Comparison of ENCODE assay signal across 23 cellular contexts in the genomic region with DNA sequence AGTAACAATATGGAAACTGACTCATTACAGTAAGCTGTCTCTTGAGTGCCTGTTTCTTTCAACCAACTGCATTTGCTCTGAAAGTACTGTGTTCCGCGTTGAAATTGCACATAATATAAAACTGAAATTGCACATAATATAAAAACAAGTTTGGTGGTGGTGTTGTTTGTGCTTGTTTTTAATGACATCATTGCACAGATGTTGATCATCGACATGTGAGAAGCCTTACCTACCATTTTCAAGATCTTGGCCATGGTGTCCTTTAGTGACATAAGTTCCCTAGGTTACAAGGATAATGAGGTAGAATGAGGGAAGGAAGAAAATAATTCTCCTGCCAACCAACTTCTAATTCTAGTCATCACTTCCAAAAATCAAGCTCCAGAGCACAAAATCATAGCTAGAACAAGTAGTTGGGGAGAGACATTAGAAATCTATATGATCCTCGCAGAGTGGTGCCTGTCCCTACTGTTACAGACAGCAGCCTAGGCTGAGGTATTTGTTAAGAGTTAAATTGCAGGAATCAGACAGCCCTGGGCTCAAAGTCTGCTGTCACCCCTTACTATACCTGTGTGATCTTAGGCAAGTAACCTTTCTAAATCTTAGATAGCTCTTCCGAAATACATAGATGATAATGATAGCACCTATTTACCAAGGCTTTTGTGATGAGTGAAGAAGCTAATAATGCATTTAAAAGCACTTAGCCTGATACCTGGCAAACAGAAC. TPM values are rescaled to one million over a fixed set of nuclear protein-coding genes. Genes with fewer than 3 reads are reported as not detected.
DNase-seq lines count a peak whose midpoint lies in the region; ATAC-seq, FAIRE-seq and TF ChIP-seq lines count a peak whose summit lies in the region.
"Had no signal": no experiment of that assay in that cellular context is flagged by ENCODE, and none has a peak within 500 bp of the region (broad histone marks: within the 10 kb centered on the region; RNA-seq: fewer than 3 reads in every experiment).

No MANE protein-coding gene starts in this region.

- ATAC-seq in HepG2 (peak; percentile 78), right lobe of liver (no peak), WTC11 (peak; percentile 69)
- ATAC-seq: PC-3, T-helper 17 cell had no signal

- H3K27ac ChIP-seq in HepG2 (ENCODE audit: extremely low read length, insufficient read depth, low read length) (no peak overlapping the region), right lobe of liver (no peak overlapping the region), left ventricle myocardium inferior (replicated peaks) (no peak overlapping the region)
- H3K27ac ChIP-seq: GM23248 had no signal

- no peaks in the 10 kb centered on the region for H3K9me3 Mint-ChIP-seq in WTC11
- H3K9me3 Mint-ChIP-seq: H9, HFFc6 had no signal

- TF ChIP-seq EP300 in HepG2 (IDR thresholded peaks at IDR 0.05; ENCODE audit: low read depth in 2 of 2, low read length in 2 of 2) (no peak), HepG2 (CRISPR knock-in tag; IDR thresholded peaks at IDR 0.05; ENCODE audit: borderline replicate concordance) (no peak)

- TF ChIP-seq RAD21 in HepG2 (CRISPR knock-in tag; IDR thresholded peaks at IDR 0.05), result no peak

- peaks cover 51% of the 10 kb centered on the region for H3K79me2 ChIP-seq in HepG2 (ENCODE audit: insufficient read depth, low read length)

- no peaks in the 10 kb centered on the region for H3K27me3 Mint-ChIP-seq in WTC11 (ENCODE audit: low read depth)

- POLR2A ChIA-PET in HepG2 (lab: Yijun Ruan, JAX), result interaction anchor here (0.8 kb wide), 1 partner anchor 17 kb away, joined by 3 read pairs; no protein-coding TSS in a partner anchor
- POLR2A ChIA-PET in WTC11 (lab: Charles Lee), result no interaction called here

- CTCF ChIA-PET in HepG2 (lab: Yijun Ruan, JAX; ENCODE audit: low intra/inter-chr PET ratio, low total read pairs), result no interaction called here
- CTCF ChIA-PET in WTC11 (lab: Charles Lee), result interaction anchor here (0.6 kb wide), 1 partner anchor 45 kb away, joined by 5 read pairs; no protein-coding TSS in a partner anchor

- no peak overlapping the region for H3K27ac Mint-ChIP-seq in WTC11
- H3K27ac Mint-ChIP-seq: HFFc6, T-helper 17 cell had no signal

- no peak for FAIRE-seq in HepG2 (lab: Jason Lieb, UNC)
- FAIRE-seq: G401.6, HTR-8/SVneo had no signal

- WGBS in HepG2 (ENCODE audit: low lambda C conversion rate), result 79% methylated on average over 5 of the region's 5 CpGs
- 90% methylated on average over 5 of the region's 5 CpGs for WGBS in right lobe of liver (ENCODE audit: insufficient coverage, low coverage, low lambda C conversion rate, missing lambda C conversion rate)

- no peak overlapping the region for H3K4me3 ChIP-seq in HepG2 (replicated peaks in 1 of 3; ENCODE audit: insufficient read depth in 1 of 3, low read depth in 2 of 3, low read length in 3 of 3)
- no peak overlapping the region for H3K4me3 ChIP-seq in right lobe of liver
- no peak overlapping the region for H3K4me3 ChIP-seq in left ventricle myocardium inferior
- H3K4me3 ChIP-seq: GM23248, MG63 had no signal

- no peaks in the 10 kb centered on the region for H3K36me3 ChIP-seq in HepG2 (replicated peaks in 1 of 2; ENCODE audit: control insufficient read depth in 1 of 2, insufficient read depth in 2 of 2, low read length in 2 of 2)
- H3K36me3 ChIP-seq in right lobe of liver, result no peaks in the 10 kb centered on the region
- H3K36me3 ChIP-seq in left ventricle myocardium inferior, result no peaks in the 10 kb centered on the region
- H3K36me3 ChIP-seq: MG63 had no signal

- H3K36me3 Mint-ChIP-seq in WTC11, result no peaks in the 10 kb centered on the region

- H3K9me3 ChIP-seq in HepG2 (ENCODE audit: low read length), result no peaks in the 10 kb centered on the region
- no peaks in the 10 kb centered on the region for H3K9me3 ChIP-seq in right lobe of liver
- peaks cover 2% of the 10 kb centered on the region for H3K9me3 ChIP-seq in left ventricle myocardium inferior (replicated peaks)
- H3K9me3 ChIP-seq: MG63, SK-N-SH had no signal

- H3K4me1 Mint-ChIP-seq in WTC11, result peaks cover 28% of the 10 kb centered on the region
- H3K4me1 Mint-ChIP-seq: T-helper 17 cell had no signal

- DNase-seq in NCI-H1105 treated with DMSO at 0.1 percent for 48 hours (lab: John Stamatoyannopoulos, UW), result peak; percentile 22
- DNase-seq in NCI-H1105 (lab: John Stamatoyannopoulos, UW), result no peak
- peak; percentile 23 for DNase-seq in HepG2 (ENCODE audit: low spot score)
- no peak for DNase-seq in right lobe of liver
- DNase-seq in WTC11 (ENCODE audit: low spot score), result no peak
- DNase-seq in A172 (ENCODE audit: low spot score), result no peak
- no peak for DNase-seq in left ventricle myocardium inferior
- DNase-seq in SW 1271 (lab: John Stamatoyannopoulos, UW), result no peak
- DNase-seq: 8988T; Calu3; GM23248; H9; HFFc6; KG1; MG63; NCI-H2029 treated with DMSO at 0.1 percent for 48 hours; NCI-H526 treated with DMSO at 0.1 percent for 48 hours; NK-92 treated with Interleukin-12 subunit alpha and Interleukin-12 subunit beta, amount 100 ng/mL, for 24 hours; PC-3; SK-N-SH; T-helper 17 cell had no signal

- intact Hi-C loops in HepG2 (cut with micrococcal nuclease; ENCODE audit: unreplicated experiment), result no loop called here
- intact Hi-C loops in right lobe of liver (cut with DNase I), result no loop called here
- intact Hi-C loops in left ventricle myocardium inferior (cut with micrococcal nuclease), result no loop called here

- in situ Hi-C loops in HepG2 (cut with HindIII; ENCODE audit: extremely low pct_ligation_motif_present, low pct_unique_long_range_greater_than_20kb), result no loop called here

- H3K9ac ChIP-seq in HepG2 (ENCODE audit: insufficient read depth, low read depth, low read length), result no peak overlapping the region
- H3K9ac ChIP-seq: GM23248, SK-N-SH had no signal

- no peak overlapping the region for H2AFZ ChIP-seq in HepG2 (ENCODE audit: low read length)
- H2AFZ ChIP-seq: GM23248 had no signal

- H4K20me1 ChIP-seq in HepG2 (ENCODE audit: insufficient read depth, low read length), result peaks cover 8% of the 10 kb centered on the region

- TF ChIP-seq POLR2A in HepG2 (IDR thresholded peaks at IDR 0.05; ENCODE audit: insufficient read depth in 1 of 2, low read depth in 2 of 2, low read length in 2 of 2) (no peak), right lobe of liver (IDR thresholded peaks at IDR 0.05) (no peak)

- no peak for TF ChIP-seq CTCF in HepG2 (CRISPR knock-in tag; IDR thresholded peaks at IDR 0.05)
- TF ChIP-seq CTCF in right lobe of liver (IDR thresholded peaks at IDR 0.05), result no peak
- TF ChIP-seq CTCF in WTC11 (IDR thresholded peaks at IDR 0.05), result no peak
- TF ChIP-seq CTCF in left ventricle myocardium inferior (IDR thresholded peaks at IDR 0.05; ENCODE audit: borderline replicate concordance), result no peak

- no peak overlapping the region for H3K4me2 ChIP-seq in HepG2 (ENCODE audit: low read depth, low read length)
- H3K4me2 ChIP-seq: SK-N-SH had no signal

- H3K27me3 ChIP-seq in HepG2 (ENCODE audit: control insufficient read depth in 1 of 2, insufficient read depth in 2 of 2, low read length in 2 of 2) (no peaks in the 10 kb centered on the region), right lobe of liver (no peaks in the 10 kb centered on the region), left ventricle myocardium inferior (ENCODE audit: low read depth) (no peaks in the 10 kb centered on the region)
- H3K27me3 ChIP-seq: MG63 had no signal

- BruUV-seq in HepG2 (replicated peaks; lab: Mats Ljungman, UMichigan), result no TSS peak

- no peak overlapping the region for H3K4me3 Mint-ChIP-seq in WTC11
- H3K4me3 Mint-ChIP-seq: H9, HFFc6, T-helper 17 cell had no signal

- peaks cover 39% of the 10 kb centered on the region for H3K4me1 ChIP-seq in HepG2 (ENCODE audit: insufficient read depth, low read length)
- H3K4me1 ChIP-seq in right lobe of liver, result no peaks in the 10 kb centered on the region
- H3K4me1 ChIP-seq in left ventricle myocardium inferior, result peaks cover 56% of the 10 kb centered on the region

RNA-seq across cellular contexts. Expression of gene DOCK4, which starts 29.3 kb away (rescaled TPM):
- 13.5 and 19.1 TPM in 2 replicates for total RNA-seq in HepG2 (2016; rRNA removed; fragmentation: Illumina TruSeq; extraction: Trizol)
- total RNA-seq in HepG2 (2016; cell fraction: cytosol; rRNA removed; fragmentation: Illumina TruSeq; extraction: Trizol; ENCODE audit: low read depth), result 6.3 and 6.4 TPM in 2 replicates
- 14.2 and 17.5 TPM in 2 replicates for total RNA-seq in HepG2 (2016; cell fraction: insoluble cytoplasmic fraction; rRNA removed; fragmentation: Illumina TruSeq; extraction: Trizol)
- total RNA-seq in HepG2 (2016; cell fraction: membrane; rRNA removed; fragmentation: Illumina TruSeq; extraction: Trizol), result 4.5 and 6.0 TPM in 2 replicates
- 45.8 and 53.4 TPM in 2 replicates for total RNA-seq in HepG2 (2016; cell fraction: nucleus; rRNA removed; fragmentation: Illumina TruSeq; extraction: Trizol)
- polyA plus RNA-seq in HepG2 (2011; rRNA removed), result 16.2 and 17.4 TPM in 2 replicates
- 9.8 and 10.6 TPM in 2 replicates for polyA plus RNA-seq in HepG2 (2011; cell fraction: cytosol; rRNA removed)
- polyA plus RNA-seq in HepG2 (2011; cell fraction: nucleus; rRNA removed), result 23.1 and 29.8 TPM in 2 replicates
- polyA plus RNA-seq in HepG2 (2012), result 12.9 and 13.0 TPM in 2 replicates
- 0.15 and 0.33 TPM in 2 replicates for polyA plus RNA-seq in HepG2 (2016; cell fraction: cytosol; fragmentation: Illumina TruSeq; extraction: Trizol; ENCODE audit: low read depth)
- 6.8 TPM in 2 replicates for polyA plus RNA-seq in HepG2 (2016; cell fraction: insoluble cytoplasmic fraction; fragmentation: Illumina TruSeq; extraction: Trizol; ENCODE audit: low read depth)
- 0.62 and 0.66 TPM in 2 replicates for polyA plus RNA-seq in HepG2 (2016; cell fraction: membrane; fragmentation: Illumina TruSeq; extraction: Trizol; ENCODE audit: low read depth)
- polyA plus RNA-seq in HepG2 (2016; cell fraction: nucleus; fragmentation: Illumina TruSeq; extraction: Trizol; ENCODE audit: insufficient read depth, low read depth), result 18.9 and 19.8 TPM in 2 replicates
- 5.9 and 36.9 TPM in 2 replicates for polyA minus RNA-seq in HepG2 (2011; rRNA and poly(A)+ RNA removed; ENCODE audit: low replicate concordance)
- 21.7 and 38.6 TPM in 2 replicates for polyA minus RNA-seq in HepG2 (2011; cell fraction: cytosol; rRNA and poly(A)+ RNA removed)
- 212 and 216 TPM in 2 replicates for polyA minus RNA-seq in HepG2 (2011; cell fraction: nucleus; rRNA and poly(A)+ RNA removed)
- total RNA-seq in right lobe of liver, result 10 to 100 TPM in 5 of 6 experiments, 1 to 10 TPM in 1; 9.4 to 29.9 (median 22.8) TPM
- 13.3 to 20.4 TPM (median 15.2 TPM) in 3 replicates for total RNA-seq in WTC11 (2021)
- total RNA-seq in A172 (2014; rRNA removed; shearing (Covaris generic)), result 5.6 and 7.2 TPM in 2 replicates
- 15.2 TPM for total RNA-seq in left ventricle myocardium inferior

RNA-seq across cellular contexts. Expression of gene ZNF277, which starts 29.6 kb away (rescaled TPM):
- total RNA-seq in HepG2 (2016; rRNA removed; fragmentation: Illumina TruSeq; extraction: Trizol), result 30.1 and 44.8 TPM in 2 replicates
- 12.0 and 13.8 TPM in 2 replicates for total RNA-seq in HepG2 (2016; cell fraction: cytosol; rRNA removed; fragmentation: Illumina TruSeq; extraction: Trizol; ENCODE audit: low read depth)
- total RNA-seq in HepG2 (2016; cell fraction: insoluble cytoplasmic fraction; rRNA removed; fragmentation: Illumina TruSeq; extraction: Trizol), result 29.9 and 44.3 TPM in 2 replicates
- total RNA-seq in HepG2 (2016; cell fraction: membrane; rRNA removed; fragmentation: Illumina TruSeq; extraction: Trizol), result 31.0 and 38.7 TPM in 2 replicates
- total RNA-seq in HepG2 (2016; cell fraction: nucleus; rRNA removed; fragmentation: Illumina TruSeq; extraction: Trizol), result 20.9 and 21.0 TPM in 2 replicates
- 20.0 and 29.1 TPM in 2 replicates for polyA plus RNA-seq in HepG2 (2011; rRNA removed)
- 13.8 and 19.6 TPM in 2 replicates for polyA plus RNA-seq in HepG2 (2011; cell fraction: cytosol; rRNA removed)
- polyA plus RNA-seq in HepG2 (2011; cell fraction: nucleus; rRNA removed), result 3.9 and 4.8 TPM in 2 replicates
- 37.4 and 40.5 TPM in 2 replicates for polyA plus RNA-seq in HepG2 (2012)
- polyA plus RNA-seq in HepG2 (2016; cell fraction: cytosol; fragmentation: Illumina TruSeq; extraction: Trizol; ENCODE audit: low read depth), result 10.2 and 13.8 TPM in 2 replicates
- 34.0 and 36.2 TPM in 2 replicates for polyA plus RNA-seq in HepG2 (2016; cell fraction: insoluble cytoplasmic fraction; fragmentation: Illumina TruSeq; extraction: Trizol; ENCODE audit: low read depth)
- polyA plus RNA-seq in HepG2 (2016; cell fraction: membrane; fragmentation: Illumina TruSeq; extraction: Trizol; ENCODE audit: low read depth), result 20.1 and 24.9 TPM in 2 replicates
- 11.7 and 17.4 TPM in 2 replicates for polyA plus RNA-seq in HepG2 (2016; cell fraction: nucleus; fragmentation: Illumina TruSeq; extraction: Trizol; ENCODE audit: insufficient read depth, low read depth)
- 7.4 and 8.8 TPM in 2 replicates for polyA minus RNA-seq in HepG2 (2011; rRNA and poly(A)+ RNA removed; ENCODE audit: low replicate concordance)
- polyA minus RNA-seq in HepG2 (2011; cell fraction: cytosol; rRNA and poly(A)+ RNA removed), result 42.6 and 49.1 TPM in 2 replicates
- polyA minus RNA-seq in HepG2 (2011; cell fraction: nucleus; rRNA and poly(A)+ RNA removed), result 45.6 and 48.4 TPM in 2 replicates
- total RNA-seq in right lobe of liver, result 10 to 100 TPM; 11.2 to 20.9 (median 13.1) TPM
- total RNA-seq in WTC11 (2021), result 18.3 to 22.5 TPM (median 20.6 TPM) in 3 replicates
- total RNA-seq in A172 (2014; rRNA removed; shearing (Covaris generic)), result 20.6 and 30.9 TPM in 2 replicates
- total RNA-seq in left ventricle myocardium inferior, result 14.6 TPM

Comparison
In these comparisons a context has a peak if more than half of its experiments do, and no peak if none do; other contexts are left out.
1. DNase-seq: peak in NCI-H1105 treated with DMSO at 0.1 percent for 48 hours (single experiment) and HepG2 (single experiment); none in NCI-H1105 (single experiment), right lobe of liver (0 of 3), WTC11 (single experiment), A172 (single experiment), left ventricle myocardium inferior (single experiment) and SW 1271 (0 of 2).
2. ATAC-seq: peak in HepG2 (single experiment) and WTC11 (single experiment); none in right lobe of liver (0 of 4).